18 cellular contexts compared by ENCODE assay signal in the genomic region with DNA sequence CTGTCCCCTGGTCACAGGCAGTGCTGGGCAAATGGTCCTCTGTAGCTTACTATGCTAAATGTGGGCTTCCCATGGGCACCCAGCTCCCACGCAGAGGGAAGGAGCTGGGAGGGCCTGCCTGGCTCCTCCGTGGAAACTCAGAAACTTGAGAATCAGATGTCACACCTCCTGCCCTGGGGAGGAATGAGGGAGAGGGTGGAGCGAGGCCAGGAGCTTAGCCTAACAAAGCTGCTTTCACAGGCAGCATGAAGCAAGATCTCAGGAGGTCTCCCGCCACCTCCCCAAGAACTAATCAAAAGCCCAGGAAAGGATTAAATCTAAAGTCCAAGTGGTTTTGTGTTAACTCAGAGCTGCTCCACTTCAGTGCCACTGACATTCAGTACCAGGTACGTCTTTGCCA. TPM values are rescaled to one million over a fixed set of nuclear protein-coding genes. Genes with fewer than 3 reads are reported as not detected.
"Had no signal": no experiment of that assay in that cellular context is flagged by ENCODE, and none has a peak within 500 bp of the region (broad histone marks: within the 10 kb centered on the region; RNA-seq: fewer than 3 reads in every experiment).

No MANE protein-coding gene starts in this region.

- H3K4me1 ChIP-seq: suprapubic skin had no signal

- H3K27ac Mint-ChIP-seq: activated naive CD4-positive, alpha-beta T cell treated with anti-CD3 and anti-CD28 coated beads for 36 hours; effector memory CD8-positive, alpha-beta T cell; WTC11 had no signal

- H3K36me3 ChIP-seq: adrenal gland, suprapubic skin had no signal

- H3K4me3 Mint-ChIP-seq: activated naive CD4-positive, alpha-beta T cell treated with anti-CD3 and anti-CD28 coated beads for 36 hours; brain; central memory CD8-positive, alpha-beta T cell; effector memory CD8-positive, alpha-beta T cell; naive thymus-derived CD8-positive, alpha-beta T cell; WTC11 had no signal

- H3K36me3 Mint-ChIP-seq: brain; naive thymus-derived CD8-positive, alpha-beta T cell had no signal

- H3K4me1 Mint-ChIP-seq: central memory CD8-positive, alpha-beta T cell; naive thymus-derived CD8-positive, alpha-beta T cell had no signal

- H3K9me3 ChIP-seq: adrenal gland, mucosa of descending colon, suprapubic skin had no signal

- H3K4me3 ChIP-seq: adrenal gland, mucosa of descending colon, suprapubic skin had no signal

- H3K9me3 Mint-ChIP-seq: activated naive CD4-positive, alpha-beta T cell treated with anti-CD3 and anti-CD28 coated beads for 36 hours; central memory CD8-positive, alpha-beta T cell; effector memory CD8-positive, alpha-beta T cell; naive thymus-derived CD8-positive, alpha-beta T cell had no signal

- DNase-seq: activated CD4-positive, alpha-beta T cell treated with anti-CD3 and anti-CD28 coated beads for 48 hours; activated CD8-positive, alpha-beta memory T cell treated with anti-CD3 and anti-CD28 coated beads for 24 hours; activated naive CD4-positive, alpha-beta T cell treated with anti-CD3 and anti-CD28 coated beads for 36 hours; adrenal gland; cortex of kidney; effector memory CD8-positive, alpha-beta T cell; erythroblast; left cardiac atrium; mucosa of descending colon; naive thymus-derived CD8-positive, alpha-beta T cell; stimulated activated CD4-positive, alpha-beta T cell treated with anti-CD3 and anti-CD28 coated beads, Interleukin-12 subunit alpha, Interleukin-12 subunit beta, amount 100 ng/mL, for 4 hours; stimulated activated naive CD4-positive, alpha-beta T cell had no signal

- H3K27ac ChIP-seq: adrenal gland, suprapubic skin had no signal

- ATAC-seq: effector memory CD8-positive, alpha-beta T cell; left cardiac atrium; mucosa of descending colon; naive thymus-derived CD8-positive, alpha-beta T cell; WTC11 had no signal

RNA-seq across cellular contexts. Expression of a gene that starts 38.0 kb away (rescaled TPM):
- total RNA-seq: activated naive CD4-positive, alpha-beta T cell treated with anti-CD3 and anti-CD28 coated beads for 36 hours; adrenal gland; fibroblast of villous mesenchyme; lung microvascular endothelial cell; naive thymus-derived CD8-positive, alpha-beta T cell had no signal
- polyA plus RNA-seq: naive thymus-derived CD8-positive, alpha-beta T cell had no signal
